ENCODE assay signal across 1 cellular context in the genomic region with DNA sequence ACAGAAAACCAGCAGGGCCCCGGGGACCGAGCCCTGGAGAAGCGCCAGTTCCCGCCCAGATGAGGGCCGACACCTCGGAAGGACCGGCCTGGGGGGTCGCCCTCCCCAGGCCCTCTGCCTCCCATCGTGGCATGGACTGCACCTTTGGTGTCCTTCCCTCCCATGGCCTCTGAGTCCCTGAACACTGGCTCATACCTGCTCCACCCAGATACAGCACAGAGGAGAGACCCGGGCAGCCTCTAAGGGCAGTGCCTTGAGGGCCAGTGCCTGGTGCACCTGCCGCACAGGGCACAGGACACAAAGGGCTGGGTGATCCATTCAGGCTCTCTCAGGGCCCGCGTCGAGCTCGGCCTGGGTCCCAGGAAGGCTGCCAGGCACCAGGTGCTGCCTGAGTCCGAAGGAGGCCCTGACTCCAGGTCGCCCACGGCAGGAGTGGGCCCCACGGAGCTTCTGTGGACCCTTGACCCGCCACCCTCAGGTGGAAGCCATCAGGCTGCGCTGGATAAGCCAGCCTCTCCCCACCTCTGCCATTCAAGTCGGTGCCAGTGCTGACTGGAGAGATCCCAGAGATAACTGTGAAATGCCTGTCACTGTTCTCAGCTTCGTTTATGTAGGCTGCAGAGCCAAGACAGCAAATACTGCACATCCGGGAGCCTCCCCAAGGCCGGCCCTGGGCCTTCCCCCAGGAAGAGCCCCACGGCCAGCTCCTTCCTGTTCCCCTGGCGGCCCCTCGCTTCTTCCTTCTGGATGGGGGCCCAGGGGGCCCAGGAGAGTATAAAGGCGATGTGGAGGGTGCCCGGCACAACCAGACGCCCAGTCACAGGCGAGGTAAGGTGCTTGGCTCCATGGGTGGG.
TF ChIP-seq lines count a peak whose summit lies in the region.

Gene ZG16B (plus strand): TSS at position 803 of the 854 bp plus-strand sequence. CDS start 139 bp downstream, outside the sequence.

TF ChIP-seq in HepG2, 621 proteins besides CTCF, POLR2A, EP300 and RAD21 (continued from another document and continues in another):
- TF ChIP-seq HMGXB4 (CRISPR knock-in tag; IDR thresholded peaks at IDR 0.05; ENCODE audit: borderline replicate concordance in 1 of 2, low read depth in 1 of 2) (0 out of 4 replicates have a peak, but pooled peaks of 1 of the 2 experiments have one; percentile 26), ZNF780A (CRISPR knock-in tag; IDR thresholded peaks at IDR 0.05) (no peak), ARID3A (IDR thresholded peaks at IDR 0.05; ENCODE audit: low read depth, low read length) (no peak), TRIM24 (CRISPR knock-in tag; IDR thresholded peaks at IDR 0.05) (no peak), IRF2 (CRISPR knock-in tag; IDR thresholded peaks at IDR 0.05) (no peak), ZNF557 (CRISPR knock-in tag; IDR thresholded peaks at IDR 0.05) (no peak), SALL1 (CRISPR knock-in tag; IDR thresholded peaks at IDR 0.05) (peak; percentile 30; the same call in 1 of the 2 replicates), HNRNPLL (IDR thresholded peaks at IDR 0.05; ENCODE audit: low read depth, low read length, poor library complexity, severe bottlenecking) (peak; percentile 21), ZNF577 (CRISPR knock-in tag; IDR thresholded peaks at IDR 0.05; ENCODE audit: borderline replicate concordance, low read depth) (no peak), NFRKB (IDR thresholded peaks at IDR 0.05) (no peak), GATAD1 (CRISPR knock-in tag; IDR thresholded peaks at IDR 0.05) (0 out of 2 replicates have a peak, but pooled peaks have one; percentile 16), E2F1 (CRISPR knock-in tag; IDR thresholded peaks at IDR 0.05) (no peak), MTF2 (CRISPR knock-in tag; IDR thresholded peaks at IDR 0.05; ENCODE audit: borderline replicate concordance) (no peak), ZNF263 (CRISPR knock-in tag; IDR thresholded peaks at IDR 0.05) (no peak), ZFP62 (CRISPR knock-in tag; IDR thresholded peaks at IDR 0.05) (no peak), SNAPC4 (CRISPR knock-in tag; IDR thresholded peaks at IDR 0.05) (no peak), FOSL2 (CRISPR knock-in tag; IDR thresholded peaks at IDR 0.05) (0 out of 2 replicates have a peak, but pooled peaks have one; percentile 8), FOXO1 (CRISPR knock-in tag; IDR thresholded peaks at IDR 0.05) (peak; percentile 39; the same call in 1 of the 2 replicates), FOXA1 (IDR thresholded peaks at IDR 0.05) (no peak), FOXA1 (CRISPR knock-in tag; IDR thresholded peaks at IDR 0.05) (no peak), NR3C1 (CRISPR knock-in tag; IDR thresholded peaks at IDR 0.05) (no peak), SP5 (CRISPR knock-in tag; IDR thresholded peaks at IDR 0.05; ENCODE audit: borderline replicate concordance, low read depth) (no peak), ZNF282 (IDR thresholded peaks at IDR 0.05; ENCODE audit: partially characterized antibody) (no peak), ZNF33B (CRISPR knock-in tag; IDR thresholded peaks at IDR 0.05) (no peak), FOXC1 (CRISPR knock-in tag; IDR thresholded peaks at IDR 0.05; ENCODE audit: borderline replicate concordance) (no peak), NPAS2 (CRISPR knock-in tag; IDR thresholded peaks at IDR 0.05; ENCODE audit: borderline replicate concordance) (no peak), TARDBP (CRISPR knock-in tag; IDR thresholded peaks at IDR 0.05) (no peak), RARA (CRISPR knock-in tag; IDR thresholded peaks at IDR 0.05) (peak; percentile 47; the same call in 1 of the 2 replicates), RFX5 (IDR thresholded peaks at IDR 0.05; ENCODE audit: low read depth, low read length) (no peak), ATRX (CRISPR knock-in tag; IDR thresholded peaks at IDR 0.05; ENCODE audit: borderline replicate concordance) (no peak), ZNF790 (CRISPR knock-in tag; IDR thresholded peaks at IDR 0.05; ENCODE audit: borderline replicate concordance) (no peak), HNF4A (CRISPR knock-in tag; IDR thresholded peaks at IDR 0.05) (no peak), RBM22 (optimal IDR thresholded peaks at IDR 0.05; ENCODE audit: low read length) (no peak), BCL6 (CRISPR knock-in tag; IDR thresholded peaks at IDR 0.05) (peak; percentile 23; the same call in 1 of the 2 replicates), SNAPC5 (CRISPR knock-in tag; IDR thresholded peaks at IDR 0.05; ENCODE audit: borderline replicate concordance) (no peak), ZBTB49 (CRISPR knock-in tag; IDR thresholded peaks at IDR 0.05; ENCODE audit: borderline replicate concordance) (no peak), ZBTB34 (CRISPR knock-in tag; IDR thresholded peaks at IDR 0.05) (no peak), ZNF891 (CRISPR knock-in tag; IDR thresholded peaks at IDR 0.05) (no peak), RFXANK (CRISPR knock-in tag; IDR thresholded peaks at IDR 0.05) (no peak), PAX8 (CRISPR knock-in tag; IDR thresholded peaks at IDR 0.05; ENCODE audit: borderline replicate concordance) (no peak), ZNF839 (CRISPR knock-in tag; IDR thresholded peaks at IDR 0.05; ENCODE audit: borderline replicate concordance) (no peak), SRSF1 (optimal IDR thresholded peaks at IDR 0.05; ENCODE audit: low read depth, low read length) (no peak), POGZ (CRISPR knock-in tag; IDR thresholded peaks at IDR 0.05) (no peak), ZNF570 (CRISPR knock-in tag; IDR thresholded peaks at IDR 0.05; ENCODE audit: borderline replicate concordance) (no peak), CCAR2 (optimal IDR thresholded peaks at IDR 0.05; ENCODE audit: low read depth, low read length) (no peak), ZNF343 (CRISPR knock-in tag; IDR thresholded peaks at IDR 0.05) (no peak), ZNF235 (CRISPR knock-in tag; IDR thresholded peaks at IDR 0.05; ENCODE audit: borderline replicate concordance) (no peak), GABPA (IDR thresholded peaks at IDR 0.05; ENCODE audit: low read depth, low read length) (no peak), GABPA (CRISPR knock-in tag; IDR thresholded peaks at IDR 0.05; ENCODE audit: low read depth) (peak; percentile 70)
- TF ChIP-seq, protein P1, sequence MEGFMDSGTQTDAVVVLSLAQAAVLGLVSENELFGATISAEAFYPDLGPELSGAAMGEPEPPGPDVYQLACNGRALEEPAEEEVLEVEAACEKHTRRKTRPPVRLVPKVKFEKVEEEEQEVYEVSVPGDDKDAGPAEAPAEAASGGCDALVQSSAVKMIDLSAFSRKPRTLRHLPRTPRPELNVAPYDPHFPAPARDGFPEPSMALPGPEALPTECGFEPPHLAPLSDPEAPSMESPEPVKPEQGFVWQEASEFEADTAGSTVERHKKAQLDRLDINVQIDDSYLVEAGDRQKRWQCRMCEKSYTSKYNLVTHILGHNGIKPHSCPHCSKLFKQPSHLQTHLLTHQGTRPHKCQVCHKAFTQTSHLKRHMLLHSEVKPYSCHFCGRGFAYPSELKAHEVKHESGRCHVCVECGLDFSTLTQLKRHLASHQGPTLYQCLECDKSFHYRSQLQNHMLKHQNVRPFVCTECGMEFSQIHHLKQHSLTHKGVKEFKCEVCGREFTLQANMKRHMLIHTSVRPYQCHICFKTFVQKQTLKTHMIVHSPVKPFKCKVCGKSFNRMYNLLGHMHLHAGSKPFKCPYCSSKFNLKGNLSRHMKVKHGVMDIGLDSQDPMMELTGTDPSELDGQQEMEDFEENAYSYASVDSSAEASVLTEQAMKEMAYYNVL (CRISPR knock-in tag; IDR thresholded peaks at IDR 0.05; ENCODE audit: borderline replicate concordance), result no peak; the same call in 1 of the 2 replicates
